In genomic region chr1:16645044-16645882, GRCh38 we compare ENCODE assay signal across 9 cellular contexts. TPM values are rescaled to one million over a fixed set of nuclear protein-coding genes. Genes with fewer than 3 reads are reported as not detected.
A peak's percentile ranks its signal among the peaks of the same experiment; 100 is the strongest.
DNase-seq lines count a peak whose midpoint lies in the region; ATAC-seq and TF ChIP-seq lines count a peak whose summit lies in the region.
"Not testable (repeated sequence)": the region's sequence is repeated elsewhere in the genome, so short reads cannot be mapped to it uniquely, and the experiment has no call there.
"Had no signal": no experiment of that assay in that cellular context is flagged by ENCODE, and none has a peak within 500 bp of the region (broad histone marks: within the 10 kb centered on the region; RNA-seq: fewer than 3 reads in every experiment).

No MANE protein-coding gene starts in this region.

- H3K4me3 Mint-ChIP-seq in activated CD4-positive, alpha-beta memory T cell treated with anti-CD3 and anti-CD28 coated beads, Interleukin-2, amount 10 ng/mL, durations not matched to agents 7 days and 5 days = not testable (repeated sequence)

- H3K27ac ChIP-seq in HCT116 (ENCODE audit: low read depth, low read length) (peak overlapping the region; percentile 71), colonic mucosa (peak overlapping the region; percentile 62), right cardiac atrium (ENCODE audit: low read length) (peak overlapping the region; percentile 22), thoracic aorta (peak overlapping the region; percentile 58 to 64)

- not testable (repeated sequence) for H4K20me1 ChIP-seq in HCT116 (ENCODE audit: insufficient read depth)

- intact Hi-C loops in HCT116 (cut with micrococcal nuclease); colonic mucosa (cut with DNase I); right cardiac atrium (cut with DNase I): not testable (repeated sequence)

- CTCF ChIA-PET in HCT116 (lab: Charles Lee) = not testable (repeated sequence)
- CTCF ChIA-PET in activated CD4-positive, alpha-beta memory T cell treated with anti-CD3 and anti-CD28 coated beads, Interleukin-2, amount 10 ng/mL, durations not matched to agents 7 days and 5 days (lab: Charles Lee) = interaction anchor here (0.9 to 1.7 kb wide), 2 partner anchors 21 to 315 kb away, joined by 3 to 4 read pairs; no protein-coding TSS in a partner anchor

- not testable (repeated sequence) for H3K27me3 ChIP-seq in HCT116 (ENCODE audit: insufficient read depth, low read length); colonic mucosa; right cardiac atrium (ENCODE audit: control insufficient read depth, insufficient read depth); neuron (ENCODE audit: insufficient read depth, low read length); thoracic aorta (replicated peaks; ENCODE audit: insufficient read depth)

- H3K9me3 ChIP-seq in HCT116 (ENCODE audit: control insufficient read depth in 1 of 2, insufficient read depth in 1 of 2, low read depth in 1 of 2, low read length in 2 of 2); colonic mucosa; right cardiac atrium (ENCODE audit: control insufficient read depth, low read length); neuron (ENCODE audit: low read length); thoracic aorta: not testable (repeated sequence)

- DNase-seq in ELF-1 (ENCODE audit: low read depth, low spot score) (peak; percentile 35), colonic mucosa (peak; percentile 57), right cardiac atrium (peak; percentile 30 to 68 (median 63))
- DNase-seq in HCT116 (ENCODE audit: low read depth, low spot score); Jurkat, Clone E6-1 (ENCODE audit: low read depth, low spot score); thoracic aorta (ENCODE audit: low spot score): not testable (repeated sequence)
- peak; percentile 21 for DNase-seq in activated CD4-positive, alpha-beta memory T cell treated with anti-CD3 and anti-CD28 coated beads, Interleukin-2, amount 10 ng/mL, durations not matched to agents 7 days and 5 days

- H3K4me1 ChIP-seq in HCT116 (ENCODE audit: control insufficient read depth in 1 of 2, insufficient read depth in 2 of 2, low read length in 2 of 2) = peaks cover 14 to 22% of the 10 kb centered on the region in 2 experiments; a peak in 3 of 4 replicates
- peaks cover 26% of the 10 kb centered on the region for H3K4me1 ChIP-seq in colonic mucosa
- H3K4me1 ChIP-seq in right cardiac atrium (ENCODE audit: control insufficient read depth, insufficient read depth, low read length) = not testable (repeated sequence)
- peaks cover 22% of the 10 kb centered on the region for H3K4me1 ChIP-seq in neuron (ENCODE audit: insufficient read depth, low read length)
- H3K4me1 ChIP-seq in thoracic aorta (ENCODE audit: control insufficient read depth in 1 of 2, low read depth in 2 of 2) = peaks cover 9 to 30% of the 10 kb centered on the region in 2 donors

- not testable (repeated sequence) for H3K9me3 Mint-ChIP-seq in activated CD4-positive, alpha-beta memory T cell treated with anti-CD3 and anti-CD28 coated beads, Interleukin-2, amount 10 ng/mL, durations not matched to agents 7 days and 5 days

- not testable (repeated sequence) for H3K36me3 Mint-ChIP-seq in activated CD4-positive, alpha-beta memory T cell treated with anti-CD3 and anti-CD28 coated beads, Interleukin-2, amount 10 ng/mL, durations not matched to agents 7 days and 5 days (ENCODE audit: low read depth)

- peaks cover 42% of the 10 kb centered on the region for H3K79me2 ChIP-seq in HCT116 (ENCODE audit: insufficient read depth, low read length)

- not testable (repeated sequence) for TF ChIP-seq RAD21 in HCT116 (IDR thresholded peaks at IDR 0.05; ENCODE audit: low read depth)

- H3K4me1 Mint-ChIP-seq in activated CD4-positive, alpha-beta memory T cell treated with anti-CD3 and anti-CD28 coated beads, Interleukin-2, amount 10 ng/mL, durations not matched to agents 7 days and 5 days = not testable (repeated sequence)

- H2AFZ ChIP-seq in HCT116 (ENCODE audit: low read depth, low read length, poor library complexity, severe bottlenecking) (peak overlapping the region; percentile 64), neuron (ENCODE audit: low read depth, low read length) (peak overlapping the region; percentile 75)

- TF ChIP-seq CTCF in HCT116 (IDR thresholded peaks at IDR 0.05 in 2 of 3, conservative IDR thresholded peaks at IDR 0.05 in 1 of 3; ENCODE audit: borderline replicate concordance in 1 of 3, insufficient read depth in 1 of 3, low read depth in 2 of 3, low read length in 2 of 3); colonic mucosa (IDR thresholded peaks at IDR 0.05); thoracic aorta (IDR thresholded peaks at IDR 0.05): not testable (repeated sequence)

- H3K4me2 ChIP-seq in HCT116 (ENCODE audit: low read length) = peak overlapping the region; percentile 82

- peak; percentile 0 for ATAC-seq in HCT116
- peak; percentile 0 to 19 for ATAC-seq in right cardiac atrium
- ATAC-seq in thoracic aorta (ENCODE audit: insufficient number of reproducible peaks, low FRiP score, low read depth) = not testable (repeated sequence)

- TSS peak; percentile 81 for BruUV-seq in HCT116 (replicated peaks; lab: Mats Ljungman, UMichigan)

- peak overlapping the region; percentile 74 to 79 for H3K4me3 ChIP-seq in HCT116 (replicated peaks in 1 of 2; ENCODE audit: low read depth in 1 of 2, low read length in 2 of 2)
- H3K4me3 ChIP-seq in Jurkat, Clone E6-1 (ENCODE audit: low read length) = peak overlapping the region; percentile 96
- H3K4me3 ChIP-seq in colonic mucosa = peak overlapping the region; percentile 81
- H3K4me3 ChIP-seq in right cardiac atrium (ENCODE audit: low read length) = peak overlapping the region; percentile 52
- peak overlapping the region; percentile 58 for H3K4me3 ChIP-seq in neuron (ENCODE audit: low read length)
- H3K4me3 ChIP-seq in thoracic aorta = peak overlapping the region; percentile 86

- H3K9me2 ChIP-seq in HCT116 (ENCODE audit: insufficient read depth) = not testable (repeated sequence)

- not testable (repeated sequence) for H3K27ac Mint-ChIP-seq in activated CD4-positive, alpha-beta memory T cell treated with anti-CD3 and anti-CD28 coated beads, Interleukin-2, amount 10 ng/mL, durations not matched to agents 7 days and 5 days

- H3K36me3 ChIP-seq in HCT116 (ENCODE audit: control insufficient read depth in 1 of 2, insufficient read depth in 2 of 2, low read length in 2 of 2); colonic mucosa; neuron (ENCODE audit: insufficient read depth, low read length); thoracic aorta: not testable (repeated sequence)

- H3K9ac ChIP-seq in HCT116 (ENCODE audit: low read length) (peak overlapping the region; percentile 82), colonic mucosa (ENCODE audit: low read depth in 2 of 2, low read length in 2 of 2) (peak overlapping the region; percentile 91 to 98)

- WGBS in right cardiac atrium = 65% methylated on average over 12 of the region's 12 CpGs

- not testable (repeated sequence) for TF ChIP-seq POLR2A in HCT116 (IDR thresholded peaks at IDR 0.05; ENCODE audit: borderline replicate concordance, extremely low read depth, insufficient read depth, insufficient read length)

- RAD21 ChIA-PET in HCT116 (lab: Charles Lee; ENCODE audit: low non-redundant PET in 1 of 2, low total read pairs in 2 of 2, uncharacterized antibody in 2 of 2, unreplicated experiment in 2 of 2) = not testable (repeated sequence)

- H3K27me3 Mint-ChIP-seq in activated CD4-positive, alpha-beta memory T cell treated with anti-CD3 and anti-CD28 coated beads, Interleukin-2, amount 10 ng/mL, durations not matched to agents 7 days and 5 days = peaks cover 11% of the 10 kb centered on the region

- POLR2A ChIA-PET in HCT116 (lab: Charles Lee) = interaction anchor here (1.0 kb wide), 1 partner anchor 63 kb away, joined by 3 read pairs; no protein-coding TSS in a partner anchor
- POLR2A ChIA-PET in activated CD4-positive, alpha-beta memory T cell treated with anti-CD3 and anti-CD28 coated beads, Interleukin-2, amount 10 ng/mL, durations not matched to agents 7 days and 5 days (lab: Charles Lee) = interaction anchor here (0.5 to 2.4 kb wide), 6 partner anchors 23 to 261 kb away, joined by 3 to 20 read pairs (median 3); no protein-coding TSS in a partner anchor

TF ChIP-seq in HCT116, 20 proteins besides CTCF, POLR2A, EP300 and RAD21:
- 0 out of 2 replicates have a peak, but pooled peaks have one; percentile 31 for TF ChIP-seq ZFX (IDR thresholded peaks at IDR 0.05)

RNA-seq across cellular contexts. Expression of gene RNU1-3, which starts 21.5 kb away (rescaled TPM):
- total RNA-seq in HCT116 (2021; ENCODE audit: unreplicated experiment) (1,685 TPM), colonic mucosa (1,000 to 10,000 TPM; 1,159 to 2,517 TPM), right cardiac atrium (1,000 to 10,000 TPM; 3,675 to 8,578 (median 7,073) TPM), thoracic aorta (under 1 TPM; under 0.01 TPM)
- polyA plus RNA-seq in HCT116 (2012) = 8.8 and 29.6 TPM in 2 replicates
- polyA plus RNA-seq in Jurkat, Clone E6-1 (2012; ENCODE audit: insufficient read depth, insufficient read length) = not detected
- total RNA-seq in activated CD4-positive, alpha-beta memory T cell treated with anti-CD3 and anti-CD28 coated beads, Interleukin-2, amount 10 ng/mL, durations not matched to agents 7 days and 5 days = 1,000 to 10,000 TPM; 1,570 to 1,691 TPM
- not detected for polyA plus RNA-seq in right cardiac atrium
- total RNA-seq: HT1080 had no signal

RNA-seq across cellular contexts. Expression of gene NBPF1, which starts 31.9 kb away (rescaled TPM):
- 46.0 TPM for total RNA-seq in HCT116 (2021; ENCODE audit: unreplicated experiment)
- 17.4 and 21.3 TPM in 2 replicates for polyA plus RNA-seq in HCT116 (2012)
- 44.3 TPM for polyA plus RNA-seq in Jurkat, Clone E6-1 (2012; ENCODE audit: insufficient read depth, insufficient read length)
- 1 to 10 TPM; 1.7 to 2.2 TPM for total RNA-seq in activated CD4-positive, alpha-beta memory T cell treated with anti-CD3 and anti-CD28 coated beads, Interleukin-2, amount 10 ng/mL, durations not matched to agents 7 days and 5 days
- total RNA-seq in colonic mucosa = 10 to 100 TPM; 45.2 to 54.3 TPM
- total RNA-seq in right cardiac atrium = 10 to 100 TPM in 3 of 4 donors, 1 to 10 TPM in 1; 8.9 to 18.7 (median 15.7) TPM
- 6.5 TPM for polyA plus RNA-seq in right cardiac atrium
- total RNA-seq in thoracic aorta = 10 to 100 TPM; 21.0 to 63.2 TPM

Comparison
In these comparisons a context has a peak if more than half of its experiments do, and no peak if none do; other contexts are left out.
1. RNA of gene RNU1-3, which starts 21.5 kb away (total RNA-seq): 3,675 to 8,578 TPM in right cardiac atrium, 1,159 to 2,517 TPM in colonic mucosa, 1,570 to 1,691 TPM in activated CD4-positive, alpha-beta memory T cell treated with anti-CD3 and anti-CD28 coated beads, Interleukin-2, amount 10 ng/mL, durations not matched to agents 7 days and 5 days and 1,685 TPM in HCT116 (single experiment); under 0.01 TPM in thoracic aorta; every median in the first group is over 1,000 times any median in the second.
2. Peak in every context shown above with its lines, with median percentiles within 50 percentile points of each other: H3K27ac ChIP-seq and H3K4me3 ChIP-seq.